In genomic region chr13:28636677-28637317, GRCh38 we compare ENCODE assay signal across 1 cellular context.
TF ChIP-seq lines count a peak whose summit lies in the region.

No MANE protein-coding gene starts in this region.

TF ChIP-seq in GM12878, 131 proteins besides CTCF, POLR2A, EP300 and RAD21 (continued from another document):
- TF ChIP-seq ETV6 (conservative IDR thresholded peaks at IDR 0.05 in 1 of 2, IDR thresholded peaks at IDR 0.05 in 1 of 2; ENCODE audit: borderline replicate concordance in 1 of 2, low read depth in 1 of 2) (peak in 1 of 2 experiments; percentile 99; a peak in 2 of 4 replicates), HDGF (IDR thresholded peaks at IDR 0.05) (no peak), NFIC (IDR thresholded peaks at IDR 0.05; ENCODE audit: low read depth, low read length) (peak; percentile 83), RBBP5 (conservative IDR thresholded peaks at IDR 0.05) (no peak), NFYA (IDR thresholded peaks at IDR 0.05; ENCODE audit: borderline replicate concordance, low read depth, low read length) (no peak), YY1 (IDR thresholded peaks at IDR 0.05; ENCODE audit: low read depth, low read length) (peak; percentile 90), KLF5 (IDR thresholded peaks at IDR 0.05; ENCODE audit: partially characterized antibody) (no peak), BHLHE40 (IDR thresholded peaks at IDR 0.05; ENCODE audit: borderline replicate concordance in 1 of 2, low read depth in 2 of 2, low read length in 1 of 2) (peak; percentile 97 to 98), IKZF1 (conservative IDR thresholded peaks at IDR 0.05) (peak; percentile 88), RAD51 (IDR thresholded peaks at IDR 0.05) (peak; percentile 83), CHD1 (IDR thresholded peaks at IDR 0.05; ENCODE audit: low read depth, low read length) (no peak), RELA (IDR thresholded peaks at IDR 0.05; ENCODE audit: borderline replicate concordance, partially characterized antibody) (no peak), RUNX3 (IDR thresholded peaks at IDR 0.05; ENCODE audit: low read length) (peak; percentile 98), ATF7 (IDR thresholded peaks at IDR 0.05; ENCODE audit: low read depth) (peak; percentile 65; the same call in 1 of the 2 replicates), CBX5 (IDR thresholded peaks at IDR 0.05; ENCODE audit: low read depth) (0 out of 2 replicates have a peak, but pooled peaks have one; percentile 64), ZNF592 (IDR thresholded peaks at IDR 0.05) (no peak), MTA3 (IDR thresholded peaks at IDR 0.05; ENCODE audit: borderline replicate concordance, low read length) (peak; percentile 71; the same call in 1 of the 2 replicates), SKIL (IDR thresholded peaks at IDR 0.05; ENCODE audit: low read depth, poor library complexity, severe bottlenecking) (peak; percentile 45), EZH2 (IDR thresholded peaks at IDR 0.05; ENCODE audit: borderline replicate concordance, control insufficient read depth, low read depth, low read length) (no peak), MTA2 (IDR thresholded peaks at IDR 0.05; ENCODE audit: low read depth) (peak; percentile 71), SMC3 (IDR thresholded peaks at IDR 0.05; ENCODE audit: borderline replicate concordance, low read length) (peak; percentile 90), EED (IDR thresholded peaks at IDR 0.05; ENCODE audit: low read depth) (peak; percentile 89), CREM (IDR thresholded peaks at IDR 0.05; ENCODE audit: low read depth) (peak; percentile 43; the same call in 1 of the 2 replicates), SRF (IDR thresholded peaks at IDR 0.05; ENCODE audit: low read depth in 2 of 2, low read length in 2 of 2) (0 out of 4 replicates have a peak, but pooled peaks of 1 of the 2 experiments have one; percentile 33), RB1 (IDR thresholded peaks at IDR 0.05; ENCODE audit: borderline replicate concordance) (peak; percentile 30; the same call in 1 of the 2 replicates), HDAC2 (IDR thresholded peaks at IDR 0.05) (no peak), MYB (IDR thresholded peaks at IDR 0.05; ENCODE audit: borderline replicate concordance, low read depth, low read length) (no peak), SMAD1 (IDR thresholded peaks at IDR 0.05; ENCODE audit: low read depth, partially characterized antibody) (no peak), MLLT1 (IDR thresholded peaks at IDR 0.05) (peak; percentile 52; the same call in 1 of the 2 replicates), EGR1 (IDR thresholded peaks at IDR 0.05; ENCODE audit: borderline replicate concordance in 1 of 2, low read depth in 2 of 2, low read length in 2 of 2) (0 out of 3 replicates have a peak, but pooled peaks of 1 of the 2 experiments have one; percentile 54), TCF12 (IDR thresholded peaks at IDR 0.05; ENCODE audit: low read depth, low read length) (peak; percentile 47; the same call in 1 of the 2 replicates), MEF2A (IDR thresholded peaks at IDR 0.05; ENCODE audit: insufficient read depth, low read depth, low read length) (peak; percentile 90), NR2C1 (IDR thresholded peaks at IDR 0.05) (no peak), FOXM1 (IDR thresholded peaks at IDR 0.05; ENCODE audit: low read depth, low read length) (peak; percentile 85), CBFB (IDR thresholded peaks at IDR 0.05; ENCODE audit: low read depth) (peak; percentile 87; the same call in 1 of the 2 replicates), NBN (IDR thresholded peaks at IDR 0.05) (peak; percentile 62; the same call in 1 of the 2 replicates), TBL1XR1 (IDR thresholded peaks at IDR 0.05; ENCODE audit: low read depth, low read length) (peak; percentile 49; the same call in 1 of the 2 replicates), ZZZ3 (IDR thresholded peaks at IDR 0.05; ENCODE audit: control insufficient read depth, insufficient read length, low read depth) (no peak), SPI1 (IDR thresholded peaks at IDR 0.05; ENCODE audit: borderline replicate concordance, insufficient read depth, low read depth, low read length) (peak; percentile 82)
